Comparison of ENCODE assay signal across 8 cellular contexts in genomic region chr20:32761417-32761830, GRCh38. TPM values are rescaled to one million over a fixed set of nuclear protein-coding genes. Genes with fewer than 3 reads are reported as not detected.
A peak's percentile ranks its signal among the peaks of the same experiment; 100 is the strongest.
DNase-seq lines count a peak whose midpoint lies in the region; ATAC-seq and TF ChIP-seq lines count a peak whose summit lies in the region.

No MANE protein-coding gene starts in this region.

- H3K9me3 ChIP-seq in tibial nerve = no peaks in the 10 kb centered on the region

- no peak for TF ChIP-seq EP300 in tibial nerve (IDR thresholded peaks at IDR 0.05)

- H3K4me3 Mint-ChIP-seq in activated T-cell treated with anti-CD3 and anti-CD28 coated beads, Interleukin-2, amount 50 U/mL, for 72 hours = peak overlapping the region; percentile 79 to 92
- peak overlapping the region; percentile 56 for H3K4me3 Mint-ChIP-seq in activated naive CD8-positive, alpha-beta T cell treated with anti-CD3 and anti-CD28 coated beads, Interleukin-2, amount 50 U/mL, for 24 hours
- H3K4me3 Mint-ChIP-seq in memory B cell = peak overlapping the region; percentile 74

- H3K9me3 Mint-ChIP-seq in activated T-cell treated with anti-CD3 and anti-CD28 coated beads, Interleukin-2, amount 50 U/mL, for 72 hours = no peaks in the 10 kb centered on the region
- no peaks in the 10 kb centered on the region for H3K9me3 Mint-ChIP-seq in activated naive CD8-positive, alpha-beta T cell treated with anti-CD3 and anti-CD28 coated beads, Interleukin-2, amount 50 U/mL, for 24 hours
- no peaks in the 10 kb centered on the region for H3K9me3 Mint-ChIP-seq in memory B cell

- WGBS in tibial nerve, 2 donors = 47 to 49% methylated on average over 6 of the region's 6 CpGs

- TF ChIP-seq POLR2A in tibial nerve (IDR thresholded peaks at IDR 0.05) = no peak

- H3K4me3 ChIP-seq in tibial nerve (peak overlapping the region; percentile 48 to 80 (median 63)), foreskin fibroblast (ENCODE audit: low read depth in 1 of 2, low read length in 2 of 2) (peak overlapping the region in 1 of 2 donors; percentile 84)

- ATAC-seq in activated T-cell treated with anti-CD3 and anti-CD28 coated beads, Interleukin-2, amount 50 U/mL, for 72 hours (replicated peaks in 1 of 2) = no peak
- ATAC-seq in activated naive CD8-positive, alpha-beta T cell treated with anti-CD3 and anti-CD28 coated beads, Interleukin-2, amount 50 U/mL, for 24 hours = peak; percentile 7
- ATAC-seq in memory B cell (ENCODE audit: low read depth) (no peak), HG02642 (IDR thresholded peaks at IDR 0.05; ENCODE audit: poor library complexity, unreplicated experiment) (no peak)

- H3K36me3 ChIP-seq in tibial nerve = no peaks in the 10 kb centered on the region

- peaks cover 0 to 30% (median 16%) of the 10 kb centered on the region in 4 donors for H3K4me1 ChIP-seq in tibial nerve

- no peaks in the 10 kb centered on the region for H3K36me3 Mint-ChIP-seq in activated T-cell treated with anti-CD3 and anti-CD28 coated beads, Interleukin-2, amount 50 U/mL, for 72 hours (ENCODE audit: insufficient read depth in 2 of 2)
- H3K36me3 Mint-ChIP-seq in activated naive CD8-positive, alpha-beta T cell treated with anti-CD3 and anti-CD28 coated beads, Interleukin-2, amount 50 U/mL, for 24 hours (ENCODE audit: low read depth) = no peaks in the 10 kb centered on the region
- no peaks in the 10 kb centered on the region for H3K36me3 Mint-ChIP-seq in memory B cell

- no peak for DNase-seq in activated T-cell treated with anti-CD3 and anti-CD28 coated beads, Interleukin-2, amount 50 U/mL, for 72 hours
- no peak for DNase-seq in activated T-cell treated with anti-CD3 and anti-CD28 coated beads, Interleukin-2, amount 50 U/mL, for 1 hour
- no peak for DNase-seq in activated naive CD8-positive, alpha-beta T cell treated with anti-CD3 and anti-CD28 coated beads, Interleukin-2, amount 50 U/mL, for 24 hours
- DNase-seq in memory B cell (ENCODE audit: low spot score in 2 of 2) = no peak
- DNase-seq in tibial nerve (ENCODE audit: low spot score in 2 of 2) = no peak
- no peak for DNase-seq in foreskin fibroblast
- no peak for DNase-seq in AG08396 (ENCODE audit: low spot score)

- H3K27ac Mint-ChIP-seq in activated T-cell treated with anti-CD3 and anti-CD28 coated beads, Interleukin-2, amount 50 U/mL, for 72 hours = peak overlapping the region; percentile 13
- H3K27ac Mint-ChIP-seq in activated naive CD8-positive, alpha-beta T cell treated with anti-CD3 and anti-CD28 coated beads, Interleukin-2, amount 50 U/mL, for 24 hours = peak overlapping the region; percentile 49
- peak overlapping the region; percentile 15 for H3K27ac Mint-ChIP-seq in memory B cell

- H3K27ac ChIP-seq in tibial nerve = no peak overlapping the region

- H3K27me3 ChIP-seq in tibial nerve = no peaks in the 10 kb centered on the region

- TF ChIP-seq CTCF in tibial nerve (IDR thresholded peaks at IDR 0.05) (no peak), foreskin fibroblast (IDR thresholded peaks at IDR 0.05; ENCODE audit: low read depth, low read length) (no peak)

- H3K27me3 Mint-ChIP-seq in activated T-cell treated with anti-CD3 and anti-CD28 coated beads, Interleukin-2, amount 50 U/mL, for 72 hours (ENCODE audit: low read depth) = peaks cover 12% of the 10 kb centered on the region
- peaks cover 17% of the 10 kb centered on the region for H3K27me3 Mint-ChIP-seq in activated naive CD8-positive, alpha-beta T cell treated with anti-CD3 and anti-CD28 coated beads, Interleukin-2, amount 50 U/mL, for 24 hours
- peaks cover 3% of the 10 kb centered on the region for H3K27me3 Mint-ChIP-seq in memory B cell

- peaks cover 18% of the 10 kb centered on the region for H3K4me1 Mint-ChIP-seq in activated T-cell treated with anti-CD3 and anti-CD28 coated beads, Interleukin-2, amount 50 U/mL, for 72 hours (ENCODE audit: low read depth)
- H3K4me1 Mint-ChIP-seq in activated naive CD8-positive, alpha-beta T cell treated with anti-CD3 and anti-CD28 coated beads, Interleukin-2, amount 50 U/mL, for 24 hours = peaks cover 6% of the 10 kb centered on the region
- H3K4me1 Mint-ChIP-seq in memory B cell = peaks cover 15% of the 10 kb centered on the region

RNA-seq across cellular contexts. Expression of gene DNMT3B, which starts 0.8 kb away (rescaled TPM):
- 1 to 10 TPM; 2.6 to 3.2 TPM for total RNA-seq in activated T-cell treated with anti-CD3 and anti-CD28 coated beads, Interleukin-2, amount 50 U/mL, for 72 hours
- total RNA-seq in tibial nerve = 1 to 10 TPM; 1.0 to 1.5 (median 1.3) TPM

RNA-seq across cellular contexts. Expression of gene COMMD7, which starts 18.2 kb away (rescaled TPM):
- 10 to 100 TPM; 51.8 to 62.0 TPM for total RNA-seq in activated T-cell treated with anti-CD3 and anti-CD28 coated beads, Interleukin-2, amount 50 U/mL, for 72 hours
- 10 to 100 TPM; 14.1 to 33.2 (median 17.8) TPM for total RNA-seq in tibial nerve

RNA-seq across cellular contexts. Expression of gene MAPRE1, which starts 58.3 kb away (rescaled TPM):
- 100 to 1,000 TPM in 1 of 2 donors, 10 to 100 TPM in 1; 94.6 to 100 TPM for total RNA-seq in activated T-cell treated with anti-CD3 and anti-CD28 coated beads, Interleukin-2, amount 50 U/mL, for 72 hours
- total RNA-seq in tibial nerve = 10 to 100 TPM; 59.0 to 85.8 (median 79.9) TPM
